24 cellular contexts compared by ENCODE assay signal in the genomic region with DNA sequence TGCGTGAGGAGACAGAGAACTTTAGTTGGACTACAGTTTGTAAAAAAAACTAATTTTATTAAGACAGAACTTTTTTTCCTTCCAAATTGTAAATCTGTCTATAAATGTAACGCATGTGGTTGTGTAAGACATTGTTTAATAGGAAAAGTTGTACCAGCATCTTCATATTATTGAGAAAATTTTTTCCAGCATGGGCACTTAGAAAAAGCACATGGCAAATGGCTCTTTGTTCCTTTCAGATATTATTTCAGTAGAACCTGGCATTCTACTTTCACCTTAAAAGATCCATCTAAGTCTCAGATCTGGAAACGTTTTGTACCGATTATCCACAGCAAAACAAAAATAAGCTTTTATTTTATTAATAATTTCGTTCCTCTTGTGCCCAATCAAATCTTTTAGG. TPM values are rescaled to one million over a fixed set of nuclear protein-coding genes. Genes with fewer than 3 reads are reported as not detected.
DNase-seq lines count a peak whose midpoint lies in the region; ATAC-seq, FAIRE-seq and TF ChIP-seq lines count a peak whose summit lies in the region.
"Had no signal": no experiment of that assay in that cellular context is flagged by ENCODE, and none has a peak within 500 bp of the region (broad histone marks: within the 10 kb centered on the region; RNA-seq: fewer than 3 reads in every experiment).

No MANE protein-coding gene starts in this region.

- DNase-seq in MCF 10A (ENCODE audit: unreplicated experiment) (no peak), breast epithelium (ENCODE audit: low spot score in 2 of 2) (no peak), PC-9 (no peak), HepG2 (ENCODE audit: low spot score) (no peak), smooth muscle cell (lab: John Stamatoyannopoulos, UW; ENCODE audit: unreplicated experiment) (no peak), Calu3 (no peak)
- no peak for DNase-seq in stimulated activated CD4-positive, alpha-beta T cell treated with anti-CD3 and anti-CD28 coated beads, Interleukin-15, amount 100 ng/mL, for 24 hours
- DNase-seq: ACHN; BE2C; CD8-positive, alpha-beta memory T cell; DMS153; DND-41; KBM-7; MG63; NCI-H2029; NCI-H446 treated with DMSO at 0.1 percent for 48 hours; NCI-H526; SHP77 had no signal

- H3K9ac ChIP-seq in HepG2 (ENCODE audit: insufficient read depth, low read depth, low read length) = no peak overlapping the region
- H3K9ac ChIP-seq in smooth muscle cell (ENCODE audit: low read depth) = no peak overlapping the region

- H4K20me1 ChIP-seq in PC-9 (ENCODE audit: insufficient read depth) = peaks cover 7% of the 10 kb centered on the region
- no peaks in the 10 kb centered on the region for H4K20me1 ChIP-seq in HepG2 (ENCODE audit: insufficient read depth, low read length)
- peaks cover 61% of the 10 kb centered on the region for H4K20me1 ChIP-seq in smooth muscle cell (ENCODE audit: low read depth)

- H3K4me2 ChIP-seq in PC-9 = no peak overlapping the region
- no peak overlapping the region for H3K4me2 ChIP-seq in HepG2 (ENCODE audit: low read depth, low read length)
- H3K4me2 ChIP-seq in smooth muscle cell = no peak overlapping the region

- no peak for ATAC-seq in HepG2
- ATAC-seq in GM21367 (IDR thresholded peaks at IDR 0.05; ENCODE audit: unreplicated experiment) = no peak
- ATAC-seq: Panc1 had no signal

- H3K36me3 Mint-ChIP-seq in MCF 10A (ENCODE audit: insufficient read depth, unreplicated experiment) (peaks cover 88% of the 10 kb centered on the region), Calu3 (ENCODE audit: insufficient read depth, unreplicated experiment) (peaks cover 62% of the 10 kb centered on the region)

- H3K9me3 Mint-ChIP-seq in MCF 10A (ENCODE audit: unreplicated experiment) (no peaks in the 10 kb centered on the region), Calu3 (ENCODE audit: low read depth, unreplicated experiment) (no peaks in the 10 kb centered on the region)
- H3K9me3 Mint-ChIP-seq: CD14-positive monocyte; CD8-positive, alpha-beta memory T cell had no signal

- no peaks in the 10 kb centered on the region for H3K9me3 ChIP-seq in breast epithelium
- no peaks in the 10 kb centered on the region for H3K9me3 ChIP-seq in PC-9 (ENCODE audit: insufficient read depth, low read depth)
- H3K9me3 ChIP-seq in HepG2 (ENCODE audit: low read length) = no peaks in the 10 kb centered on the region
- H3K9me3 ChIP-seq in smooth muscle cell (replicated peaks; ENCODE audit: low read depth) = no peaks in the 10 kb centered on the region
- H3K9me3 ChIP-seq: BE2C, MG63 had no signal

- TF ChIP-seq CTCF in MCF 10A (IDR thresholded peaks at IDR 0.05; ENCODE audit: unreplicated experiment) (no peak), breast epithelium (IDR thresholded peaks at IDR 0.05) (no peak), PC-9 (conservative IDR thresholded peaks at IDR 0.05) (no peak), HepG2 (CRISPR knock-in tag; IDR thresholded peaks at IDR 0.05) (no peak), smooth muscle cell (IDR thresholded peaks at IDR 0.05; ENCODE audit: borderline replicate concordance, insufficient read depth, poor library complexity, severe bottlenecking) (no peak), Calu3 (IDR thresholded peaks at IDR 0.05; ENCODE audit: unreplicated experiment) (no peak)

- peaks cover 4% of the 10 kb centered on the region; the same call in 1 of the 2 replicates for H3F3A ChIP-seq in PC-9 (ENCODE audit: insufficient read depth, low read depth)
- H3F3A ChIP-seq in smooth muscle cell (ENCODE audit: low read depth) = peaks cover 21% of the 10 kb centered on the region

- no peaks in the 10 kb centered on the region for H3K79me2 ChIP-seq in PC-9 (ENCODE audit: low read depth)
- no peaks in the 10 kb centered on the region for H3K79me2 ChIP-seq in HepG2 (ENCODE audit: insufficient read depth, low read length)
- peaks cover 10% of the 10 kb centered on the region for H3K79me2 ChIP-seq in smooth muscle cell (ENCODE audit: low read depth)

- H3K4me3 ChIP-seq in breast epithelium (no peak overlapping the region), PC-9 (no peak overlapping the region), HepG2 (replicated peaks in 1 of 3; ENCODE audit: insufficient read depth in 1 of 3, low read depth in 2 of 3, low read length in 3 of 3) (no peak overlapping the region), smooth muscle cell (no peak overlapping the region)
- H3K4me3 ChIP-seq: MG63 had no signal

- TF ChIP-seq POLR2A in breast epithelium (IDR thresholded peaks at IDR 0.05) = no peak
- no peak for TF ChIP-seq POLR2A in HepG2 (IDR thresholded peaks at IDR 0.05; ENCODE audit: insufficient read depth in 1 of 2, low read depth in 2 of 2, low read length in 2 of 2)

- H3K4me1 ChIP-seq in breast epithelium (no peaks in the 10 kb centered on the region), PC-9 (replicated peaks; ENCODE audit: insufficient read depth) (no peaks in the 10 kb centered on the region), HepG2 (ENCODE audit: insufficient read depth, low read length) (peaks cover 18% of the 10 kb centered on the region), smooth muscle cell (ENCODE audit: low read depth) (no peaks in the 10 kb centered on the region)
- H3K4me1 ChIP-seq: BE2C had no signal

- H3K27me3 ChIP-seq in breast epithelium (no peaks in the 10 kb centered on the region), PC-9 (ENCODE audit: insufficient read depth, low read depth) (no peaks in the 10 kb centered on the region), HepG2 (ENCODE audit: control insufficient read depth in 1 of 2, insufficient read depth in 2 of 2, low read length in 2 of 2) (no peaks in the 10 kb centered on the region), smooth muscle cell (ENCODE audit: low read depth) (no peaks in the 10 kb centered on the region)
- H3K27me3 ChIP-seq: BE2C, MG63 had no signal

- H3K27ac ChIP-seq in breast epithelium = no peak overlapping the region
- H3K27ac ChIP-seq in PC-9 = no peak overlapping the region
- H3K27ac ChIP-seq in HepG2 (ENCODE audit: extremely low read length, insufficient read depth, low read length) = no peak overlapping the region
- peak overlapping the region; percentile 20 for H3K27ac ChIP-seq in smooth muscle cell (ENCODE audit: low read depth)
- H3K27ac ChIP-seq: 22Rv1, RWPE1 had no signal

- no peaks in the 10 kb centered on the region for H3K36me3 ChIP-seq in breast epithelium
- peaks cover 5% of the 10 kb centered on the region for H3K36me3 ChIP-seq in PC-9 (ENCODE audit: low read depth)
- peaks cover 19 to 52% of the 10 kb centered on the region in 2 experiments for H3K36me3 ChIP-seq in HepG2 (replicated peaks in 1 of 2; ENCODE audit: control insufficient read depth in 1 of 2, insufficient read depth in 2 of 2, low read length in 2 of 2)
- H3K36me3 ChIP-seq in smooth muscle cell (ENCODE audit: low read depth) = peaks cover 9% of the 10 kb centered on the region

- intact Hi-C loops in MCF 10A (cut with micrococcal nuclease) (loop anchor here (5.0 kb wide), 1 partner anchor 68 kb away; no protein-coding TSS in a partner anchor), breast epithelium (cut with DNase I; ENCODE audit: low total_unique reads) (no loop called here), PC-9 (cut with micrococcal nuclease; ENCODE audit: unreplicated experiment) (no loop called here), HepG2 (cut with micrococcal nuclease; ENCODE audit: unreplicated experiment) (no loop called here), Calu3 (cut with micrococcal nuclease; ENCODE audit: unreplicated experiment) (no loop called here)

- POLR2A ChIA-PET in MCF 10A (lab: Yijun Ruan, JAX) = interaction anchor here (0.6 to 0.7 kb wide), 2 partner anchors 69 to 685 kb away, joined by 3 read pairs; no protein-coding TSS in a partner anchor
- POLR2A ChIA-PET in PC-9 (lab: Charles Lee; ENCODE audit: unreplicated experiment) = no interaction called here
- POLR2A ChIA-PET in HepG2 (lab: Yijun Ruan, JAX) = no interaction called here

- TSS peak; percentile 28 for BruUV-seq in MCF 10A (replicated peaks; lab: Mats Ljungman, UMichigan)
- BruUV-seq in PC-9 (replicated peaks; lab: Mats Ljungman, UMichigan) = TSS peak; percentile 6
- BruUV-seq in HepG2 (replicated peaks; lab: Mats Ljungman, UMichigan) = no TSS peak
- BruUV-seq in Calu3 (replicated peaks; lab: Mats Ljungman, UMichigan) = no TSS peak

- no peaks in the 10 kb centered on the region for H3K27me3 Mint-ChIP-seq in MCF 10A (ENCODE audit: insufficient read depth, unreplicated experiment)
- no peaks in the 10 kb centered on the region for H3K27me3 Mint-ChIP-seq in Calu3 (ENCODE audit: unreplicated experiment)
- H3K27me3 Mint-ChIP-seq: CD8-positive, alpha-beta memory T cell had no signal

- H3K4me1 Mint-ChIP-seq in MCF 10A (ENCODE audit: insufficient read depth, unreplicated experiment) = no peaks in the 10 kb centered on the region
- no peaks in the 10 kb centered on the region for H3K4me1 Mint-ChIP-seq in Calu3 (ENCODE audit: low read depth, unreplicated experiment)

- WGBS in HepG2 (ENCODE audit: low lambda C conversion rate) = 96% methylated on average over 5 of the region's 5 CpGs
- 93% methylated on average over 5 of the region's 5 CpGs for WGBS in smooth muscle cell (ENCODE audit: low lambda C conversion rate)

- in situ Hi-C loops in HepG2 (cut with HindIII; ENCODE audit: extremely low pct_ligation_motif_present, low pct_unique_long_range_greater_than_20kb) = no loop called here

- no peak for TF ChIP-seq RAD21 in HepG2 (CRISPR knock-in tag; IDR thresholded peaks at IDR 0.05)

- no peak for FAIRE-seq in HepG2 (lab: Jason Lieb, UNC)
- FAIRE-seq: GM19239 had no signal

- TF ChIP-seq EP300 in HepG2 (IDR thresholded peaks at IDR 0.05; ENCODE audit: low read depth in 2 of 2, low read length in 2 of 2) (no peak), HepG2 (CRISPR knock-in tag; IDR thresholded peaks at IDR 0.05; ENCODE audit: borderline replicate concordance) (no peak)

- H3K4me3 Mint-ChIP-seq in MCF 10A (ENCODE audit: unreplicated experiment) = no peak overlapping the region
- no peak overlapping the region for H3K4me3 Mint-ChIP-seq in Calu3 (ENCODE audit: low read depth, unreplicated experiment)
- H3K4me3 Mint-ChIP-seq: CD14-positive monocyte; CD8-positive, alpha-beta memory T cell had no signal

- H3K27ac Mint-ChIP-seq in MCF 10A (ENCODE audit: low read depth, unreplicated experiment) = no peak overlapping the region
- H3K27ac Mint-ChIP-seq in Calu3 (ENCODE audit: unreplicated experiment) = no peak overlapping the region
- H3K27ac Mint-ChIP-seq: CD8-positive, alpha-beta memory T cell had no signal

- H3K9me2 ChIP-seq in PC-9 (ENCODE audit: insufficient read depth) = no peaks in the 10 kb centered on the region

- H2AFZ ChIP-seq in PC-9 (no peak overlapping the region), HepG2 (ENCODE audit: low read length) (no peak overlapping the region), smooth muscle cell (ENCODE audit: low read depth) (no peak overlapping the region)

- CTCF ChIA-PET in MCF 10A (lab: Yijun Ruan, JAX) (no interaction called here), PC-9 (lab: Charles Lee) (no interaction called here), HepG2 (lab: Yijun Ruan, JAX; ENCODE audit: low intra/inter-chr PET ratio, low total read pairs) (no interaction called here), Calu3 (lab: Charles Lee) (no interaction called here)

RNA-seq across cellular contexts. Expression of a gene that starts 43.2 kb away (rescaled TPM):
- total RNA-seq in MCF 10A (2022) = 17.8 and 23.2 TPM in 2 replicates
- 10 to 100 TPM; 32.4 to 37.4 (median 35.1) TPM for total RNA-seq in breast epithelium
- 9.9 and 10.9 TPM in 2 replicates for total RNA-seq in PC-9 (2021)
- 19.6 and 20.7 TPM in 2 replicates for total RNA-seq in HepG2 (2016; rRNA removed; fragmentation: Illumina TruSeq; extraction: Trizol)
- 38.1 and 44.9 TPM in 2 replicates for total RNA-seq in HepG2 (2016; cell fraction: cytosol; rRNA removed; fragmentation: Illumina TruSeq; extraction: Trizol; ENCODE audit: low read depth)
- total RNA-seq in HepG2 (2016; cell fraction: insoluble cytoplasmic fraction; rRNA removed; fragmentation: Illumina TruSeq; extraction: Trizol) = 19.4 and 21.1 TPM in 2 replicates
- total RNA-seq in HepG2 (2016; cell fraction: membrane; rRNA removed; fragmentation: Illumina TruSeq; extraction: Trizol) = 26.2 and 28.8 TPM in 2 replicates
- total RNA-seq in HepG2 (2016; cell fraction: nucleus; rRNA removed; fragmentation: Illumina TruSeq; extraction: Trizol) = 22.1 and 22.3 TPM in 2 replicates
- polyA plus RNA-seq in HepG2 (2011; rRNA removed) = 9.6 and 10.3 TPM in 2 replicates
- 5.2 and 8.8 TPM in 2 replicates for polyA plus RNA-seq in HepG2 (2011; cell fraction: cytosol; rRNA removed)
- polyA plus RNA-seq in HepG2 (2011; cell fraction: nucleus; rRNA removed) = 4.3 and 5.7 TPM in 2 replicates
- 13.8 and 15.9 TPM in 2 replicates for polyA plus RNA-seq in HepG2 (2012)
- polyA plus RNA-seq in HepG2 (2016; cell fraction: cytosol; fragmentation: Illumina TruSeq; extraction: Trizol; ENCODE audit: low read depth) = 2.2 and 2.6 TPM in 2 replicates
- polyA plus RNA-seq in HepG2 (2016; cell fraction: insoluble cytoplasmic fraction; fragmentation: Illumina TruSeq; extraction: Trizol; ENCODE audit: low read depth) = 15.8 and 16.5 TPM in 2 replicates
- 7.6 and 8.4 TPM in 2 replicates for polyA plus RNA-seq in HepG2 (2016; cell fraction: membrane; fragmentation: Illumina TruSeq; extraction: Trizol; ENCODE audit: low read depth)
- 18.8 and 21.5 TPM in 2 replicates for polyA plus RNA-seq in HepG2 (2016; cell fraction: nucleus; fragmentation: Illumina TruSeq; extraction: Trizol; ENCODE audit: insufficient read depth, low read depth)
- 14.9 and 19.7 TPM in 2 replicates for polyA minus RNA-seq in HepG2 (2011; rRNA and poly(A)+ RNA removed; ENCODE audit: low replicate concordance)
- polyA minus RNA-seq in HepG2 (2011; cell fraction: cytosol; rRNA and poly(A)+ RNA removed) = 15.5 and 21.6 TPM in 2 replicates
- 30.3 and 31.8 TPM in 2 replicates for polyA minus RNA-seq in HepG2 (2011; cell fraction: nucleus; rRNA and poly(A)+ RNA removed)
- total RNA-seq in smooth muscle cell = 24.1 and 30.2 TPM in 2 replicates
- polyA plus RNA-seq in smooth muscle cell = 7.5 and 8.2 TPM in 2 replicates
- total RNA-seq in Calu3 (2022) = 11.6 and 12.5 TPM in 2 replicates
